ENCODE assay signal across 12 cellular contexts in the genomic region with DNA sequence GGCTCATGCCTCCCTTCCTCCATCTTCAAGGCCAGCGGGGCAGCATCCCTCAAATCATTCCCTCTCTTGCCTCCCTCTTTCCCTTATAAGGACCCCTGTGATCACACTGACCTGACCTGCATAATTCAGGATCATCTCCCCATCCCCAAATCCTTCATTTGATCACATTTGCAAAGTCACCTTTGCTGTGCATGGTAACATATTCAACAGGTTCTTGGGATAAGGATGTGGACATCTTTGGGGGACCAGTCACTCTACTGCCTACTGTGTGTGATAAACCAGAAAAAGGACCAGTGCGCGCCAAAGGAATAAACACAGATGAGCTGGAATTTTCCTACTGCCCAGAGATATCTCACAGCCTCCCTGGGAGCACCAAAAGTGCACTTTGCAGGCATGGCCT. TPM values are rescaled to one million over a fixed set of nuclear protein-coding genes. Genes with fewer than 3 reads are reported as not detected.
A peak's percentile ranks its signal among the peaks of the same experiment; 100 is the strongest.
DNase-seq lines count a peak whose midpoint lies in the region; ATAC-seq and TF ChIP-seq lines count a peak whose summit lies in the region.
"Had no signal": no experiment of that assay in that cellular context is flagged by ENCODE, and none has a peak within 500 bp of the region (broad histone marks: within the 10 kb centered on the region; RNA-seq: fewer than 3 reads in every experiment).

No MANE protein-coding gene starts in this region.

- no peaks in the 10 kb centered on the region; the same call in 1 of the 2 replicates for H3K36me3 ChIP-seq in KMS-11 (ENCODE audit: insufficient read depth)
- no peaks in the 10 kb centered on the region for H3K36me3 ChIP-seq in body of pancreas (replicated peaks in 1 of 2; ENCODE audit: insufficient read depth in 1 of 2, low read depth in 2 of 2)
- no peaks in the 10 kb centered on the region for H3K36me3 ChIP-seq in liver (ENCODE audit: control insufficient read depth in 4 of 4, insufficient read depth in 3 of 4, low read depth in 1 of 4, low read length in 3 of 4)
- H3K36me3 ChIP-seq in smooth muscle cell (ENCODE audit: low read depth): no peaks in the 10 kb centered on the region
- H3K36me3 ChIP-seq: prostate gland had no signal

- intact Hi-C loops in body of pancreas (cut with DNase I): loop anchor here (10.0 kb wide), 1 partner anchor 62 kb away; no protein-coding TSS in a partner anchor

- peaks cover 8% of the 10 kb centered on the region for H3F3A ChIP-seq in smooth muscle cell (ENCODE audit: low read depth)

- peaks cover 22% of the 10 kb centered on the region; the same call in 1 of the 2 replicates for H3K79me2 ChIP-seq in KMS-11 (ENCODE audit: insufficient read depth, low read depth)
- H3K79me2 ChIP-seq in smooth muscle cell (ENCODE audit: low read depth): peaks cover 16% of the 10 kb centered on the region

- H3K9ac ChIP-seq in KMS-11: no peak overlapping the region; the same call in 1 of the 2 replicates
- no peak overlapping the region for H3K9ac ChIP-seq in liver (ENCODE audit: low read depth in 1 of 2, low read length in 2 of 2)
- H3K9ac ChIP-seq in smooth muscle cell (ENCODE audit: low read depth): peak overlapping the region; percentile 39

- 50 to 73% methylated on average over 2 to 3 of the region's 3 CpGs for WGBS in body of pancreas, 2 donors
- 62% methylated on average over 3 of the region's 3 CpGs for WGBS in liver
- 30% methylated on average over 3 of the region's 3 CpGs for WGBS in smooth muscle cell (ENCODE audit: low lambda C conversion rate)

- H4K20me1 ChIP-seq in KMS-11 (ENCODE audit: insufficient read depth) (no peaks in the 10 kb centered on the region), smooth muscle cell (ENCODE audit: low read depth) (no peaks in the 10 kb centered on the region)

- TF ChIP-seq CTCF in KMS-11 (conservative IDR thresholded peaks at IDR 0.05; ENCODE audit: low read depth, low read length) (no peak), body of pancreas (IDR thresholded peaks at IDR 0.05) (no peak), liver (IDR thresholded peaks at IDR 0.05; ENCODE audit: low read depth, low read length, missing input control) (no peak), smooth muscle cell (IDR thresholded peaks at IDR 0.05; ENCODE audit: borderline replicate concordance, insufficient read depth, poor library complexity, severe bottlenecking) (no peak)

- H3K27ac ChIP-seq in KMS-11 (peak overlapping the region; percentile 40; the same call in 1 of the 2 replicates), body of pancreas (peak overlapping the region; percentile 64 to 88 (median 72)), liver (ENCODE audit: low read depth in 1 of 2, low read length in 2 of 2) (peak overlapping the region; percentile 28 to 45), smooth muscle cell (ENCODE audit: low read depth) (peak overlapping the region; percentile 83)

- no peak for TF ChIP-seq POLR2A in body of pancreas (IDR thresholded peaks at IDR 0.05)

- H3K4me3 ChIP-seq in KMS-11 (IDR thresholded peaks at IDR 0.05; ENCODE audit: insufficient read depth, low read depth, low read length): no peak overlapping the region
- no peak overlapping the region for H3K4me3 ChIP-seq in body of pancreas
- H3K4me3 ChIP-seq in liver (ENCODE audit: low read depth in 1 of 3, low read length in 3 of 3): no peak overlapping the region
- H3K4me3 ChIP-seq in smooth muscle cell: no peak overlapping the region
- H3K4me3 ChIP-seq: prostate gland had no signal

- DNase-seq in body of pancreas (no peak), smooth muscle cell (lab: John Stamatoyannopoulos, UW; ENCODE audit: unreplicated experiment) (no peak), NCI-H2107 (lab: John Stamatoyannopoulos, UW) (no peak)
- DNase-seq in stimulated activated CD4-positive, alpha-beta T cell treated with anti-CD3 and anti-CD28 coated beads, Interleukin-1b, Interleukin-23, amount 100 ng/mL, for 48 hours: no peak
- DNase-seq: activated CD8-positive, alpha-beta memory T cell treated with anti-CD3 and anti-CD28 coated beads for 24 hours; Karpas-422; NCI-H2029 treated with DMSO at 0.1 percent for 48 hours had no signal

- TF ChIP-seq RAD21 in liver (IDR thresholded peaks at IDR 0.05): no peak

- H3K4me1 ChIP-seq in KMS-11 (ENCODE audit: low read depth, poor library complexity, severe bottlenecking): peaks cover 62% of the 10 kb centered on the region
- H3K4me1 ChIP-seq in body of pancreas: peaks cover 42% of the 10 kb centered on the region
- peaks cover 6 to 46% (median 35%) of the 10 kb centered on the region in 4 donors for H3K4me1 ChIP-seq in liver (ENCODE audit: control insufficient read depth in 4 of 4, insufficient read depth in 4 of 4, low read length in 3 of 4)
- peaks cover 7% of the 10 kb centered on the region for H3K4me1 ChIP-seq in smooth muscle cell (ENCODE audit: low read depth)
- H3K4me1 ChIP-seq: prostate gland had no signal

- ATAC-seq in body of pancreas (no peak), HG03108 (IDR thresholded peaks at IDR 0.05; ENCODE audit: unreplicated experiment) (no peak)

- no peak overlapping the region for H2AFZ ChIP-seq in KMS-11 (ENCODE audit: low read depth)
- H2AFZ ChIP-seq in smooth muscle cell (ENCODE audit: low read depth): no peak overlapping the region

- no peaks in the 10 kb centered on the region for H3K27me3 ChIP-seq in KMS-11 (ENCODE audit: insufficient read depth, low read depth)
- H3K27me3 ChIP-seq in body of pancreas: no peaks in the 10 kb centered on the region
- H3K27me3 ChIP-seq in liver (ENCODE audit: control insufficient read depth in 4 of 4, insufficient read depth in 4 of 4, low read length in 3 of 4): no peaks in the 10 kb centered on the region
- H3K27me3 ChIP-seq in smooth muscle cell (ENCODE audit: low read depth): no peaks in the 10 kb centered on the region

- H3K4me2 ChIP-seq in KMS-11: peak overlapping the region; percentile 47; the same call in 1 of the 2 replicates
- H3K4me2 ChIP-seq in smooth muscle cell: peak overlapping the region; percentile 69

- H3K9me3 ChIP-seq in body of pancreas (no peaks in the 10 kb centered on the region), liver (ENCODE audit: control insufficient read depth in 4 of 4, low read length in 3 of 4) (no peaks in the 10 kb centered on the region), smooth muscle cell (replicated peaks; ENCODE audit: low read depth) (no peaks in the 10 kb centered on the region)
- H3K9me3 ChIP-seq: prostate gland had no signal

TF ChIP-seq in liver, 16 proteins besides CTCF, POLR2A, EP300 and RAD21:
- TF ChIP-seq JUND (IDR thresholded peaks at IDR 0.05) (no peak), EGR1 (IDR thresholded peaks at IDR 0.05; ENCODE audit: low read depth in 2 of 2) (no peak), ATF3 (IDR thresholded peaks at IDR 0.05) (no peak), FOXA2 (IDR thresholded peaks at IDR 0.05) (no peak), HNF4A (conservative IDR thresholded peaks at IDR 0.05) (no peak)

RNA-seq across cellular contexts. Expression of gene OPA3, which starts 7.9 kb away (rescaled TPM):
- total RNA-seq in body of pancreas (10 to 100 TPM in 1 of 2 donors, 1 to 10 TPM in 1; 4.2 to 22.7 TPM), liver (1 to 10 TPM; 3.8 to 6.7 TPM), smooth muscle cell (6.2 and 8.8 TPM in 2 replicates)
- polyA plus RNA-seq in liver (1 to 10 TPM; 5.8 to 9.4 TPM), smooth muscle cell (10.3 and 13.3 TPM in 2 replicates)

RNA-seq across cellular contexts. Expression of gene GPR4, which starts 25.3 kb away (rescaled TPM):
- 1 to 10 TPM in 1 of 2 donors, under 1 TPM in 1; 0.99 to 1.3 TPM for total RNA-seq in body of pancreas
- under 1 TPM; 0.37 to 0.84 TPM for total RNA-seq in liver
- polyA plus RNA-seq in liver: 1 to 10 TPM; 1.1 to 1.9 TPM
- total RNA-seq in smooth muscle cell: not detected in 2 replicates
- polyA plus RNA-seq in smooth muscle cell: 0.31 TPM in 1 of 2 replicates, not detected in the other
- total RNA-seq: CD8-positive, alpha-beta memory T cell had no signal
- polyA plus RNA-seq: CD8-positive, alpha-beta memory T cell had no signal
